In the genomic region with DNA sequence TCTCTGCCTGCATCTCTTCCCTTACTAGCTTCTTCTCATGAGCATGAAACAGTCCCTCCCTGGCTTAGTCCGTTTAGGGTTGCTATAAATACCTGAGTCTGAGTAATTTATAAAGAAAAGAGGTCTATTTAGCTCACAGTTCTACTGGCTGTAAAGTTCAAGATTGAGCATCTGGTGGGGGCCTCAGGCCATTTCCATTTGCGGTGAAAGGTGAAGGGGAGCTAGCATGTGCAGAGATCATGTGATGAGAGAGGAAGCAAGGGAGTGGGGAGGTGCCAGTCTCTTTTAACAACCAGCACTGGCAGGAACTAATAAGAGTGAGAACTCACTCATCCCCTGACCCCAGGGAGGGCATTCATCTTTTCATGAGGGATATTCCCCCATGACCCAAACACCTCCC, we compare ENCODE assay signal across 13 cellular contexts. TPM values are rescaled to one million over a fixed set of nuclear protein-coding genes. Genes with fewer than 3 reads are reported as not detected.
DNase-seq lines count a peak whose midpoint lies in the region; ATAC-seq and TF ChIP-seq lines count a peak whose summit lies in the region.
"Had no signal": no experiment of that assay in that cellular context is flagged by ENCODE, and none has a peak within 500 bp of the region (broad histone marks: within the 10 kb centered on the region; RNA-seq: fewer than 3 reads in every experiment).

No MANE protein-coding gene starts in this region.

- POLR2A ChIA-PET in activated B cell treated with CpG ODN at 0.5 μM for 24 hours (lab: Charles Lee) = interaction anchor here (0.7 to 1.3 kb wide), 3 partner anchors 23 to 27 kb away, joined by 3 to 4 read pairs (median 4); a partner anchor contains a TSS
- POLR2A ChIA-PET in naive thymus-derived CD4-positive, alpha-beta T cell (lab: Charles Lee) = interaction anchor here (0.6 kb wide), 1 partner anchor 30 kb away, joined by 3 read pairs; no protein-coding TSS in a partner anchor

- CTCF ChIA-PET in activated B cell treated with CpG ODN at 0.5 μM for 24 hours (lab: Charles Lee) = interaction anchor here (1.0 kb wide), 1 partner anchor 123 kb away, joined by 3 read pairs; no protein-coding TSS in a partner anchor
- CTCF ChIA-PET in naive thymus-derived CD4-positive, alpha-beta T cell (lab: Charles Lee) = interaction anchor here (0.7 to 1.4 kb wide), 2 partner anchors 15 to 28 kb away, joined by 3 to 5 read pairs; no protein-coding TSS in a partner anchor

- H3K4me1 Mint-ChIP-seq in activated B cell treated with CpG ODN at 0.5 μM for 24 hours = peaks cover 31% of the 10 kb centered on the region
- H3K4me1 Mint-ChIP-seq in naive thymus-derived CD4-positive, alpha-beta T cell = peaks cover 17 to 62% (median 46%) of the 10 kb centered on the region in 7 donors
- peaks cover 25% of the 10 kb centered on the region for H3K4me1 Mint-ChIP-seq in activated T-cell treated with anti-CD3 and anti-CD28 coated beads, Interleukin-2, amount 50 U/mL, for 4 hours (ENCODE audit: low read depth)
- peaks cover 13 to 27% of the 10 kb centered on the region in 2 donors for H3K4me1 Mint-ChIP-seq in effector memory CD8-positive, alpha-beta T cell (ENCODE audit: low read depth in 2 of 2)

- TF ChIP-seq CTCF in activated B cell treated with CpG ODN at 0.5 μM for 24 hours (IDR thresholded peaks at IDR 0.05) = no peak

- H3K4me3 ChIP-seq in naive thymus-derived CD4-positive, alpha-beta T cell (ENCODE audit: low read length) = no peak overlapping the region
- H3K4me3 ChIP-seq: testis had no signal

- no peaks in the 10 kb centered on the region for H3K27me3 ChIP-seq in naive thymus-derived CD4-positive, alpha-beta T cell (ENCODE audit: control insufficient read depth in 2 of 2, insufficient read depth in 2 of 2, low read length in 2 of 2)
- H3K27me3 ChIP-seq: testis had no signal

- H3K9me3 Mint-ChIP-seq in activated B cell treated with CpG ODN at 0.5 μM for 24 hours = no peaks in the 10 kb centered on the region
- no peaks in the 10 kb centered on the region for H3K9me3 Mint-ChIP-seq in naive thymus-derived CD4-positive, alpha-beta T cell
- H3K9me3 Mint-ChIP-seq in activated T-cell treated with anti-CD3 and anti-CD28 coated beads, Interleukin-2, amount 50 U/mL, for 4 hours = no peaks in the 10 kb centered on the region
- H3K9me3 Mint-ChIP-seq in effector memory CD8-positive, alpha-beta T cell = no peaks in the 10 kb centered on the region
- H3K9me3 Mint-ChIP-seq: neural crest cell had no signal

- peak overlapping the region; percentile 32 for H3K27ac Mint-ChIP-seq in activated B cell treated with CpG ODN at 0.5 μM for 24 hours
- peak overlapping the region in 1 of 9 donors; percentile 13 for H3K27ac Mint-ChIP-seq in naive thymus-derived CD4-positive, alpha-beta T cell
- peak overlapping the region in 1 of 2 donors; percentile 4 for H3K27ac Mint-ChIP-seq in effector memory CD8-positive, alpha-beta T cell

- peaks cover 34% of the 10 kb centered on the region for H3K36me3 Mint-ChIP-seq in activated B cell treated with CpG ODN at 0.5 μM for 24 hours (ENCODE audit: low read depth)
- peaks cover 15 to 38% (median 25%) of the 10 kb centered on the region in 5 donors for H3K36me3 Mint-ChIP-seq in naive thymus-derived CD4-positive, alpha-beta T cell
- peaks cover 31% of the 10 kb centered on the region for H3K36me3 Mint-ChIP-seq in activated T-cell treated with anti-CD3 and anti-CD28 coated beads, Interleukin-2, amount 50 U/mL, for 4 hours (ENCODE audit: insufficient read depth)
- H3K36me3 Mint-ChIP-seq in effector memory CD8-positive, alpha-beta T cell (ENCODE audit: insufficient read depth) = peaks cover 7% of the 10 kb centered on the region

- no peaks in the 10 kb centered on the region for H3K9me3 ChIP-seq in naive thymus-derived CD4-positive, alpha-beta T cell (ENCODE audit: control insufficient read depth in 2 of 3, low read length in 3 of 3)
- H3K9me3 ChIP-seq: testis had no signal

- no peaks in the 10 kb centered on the region for H3K27me3 Mint-ChIP-seq in activated B cell treated with CpG ODN at 0.5 μM for 24 hours
- H3K27me3 Mint-ChIP-seq in naive thymus-derived CD4-positive, alpha-beta T cell = no peaks in the 10 kb centered on the region
- H3K27me3 Mint-ChIP-seq in activated T-cell treated with anti-CD3 and anti-CD28 coated beads, Interleukin-2, amount 50 U/mL, for 4 hours (ENCODE audit: low read depth) = no peaks in the 10 kb centered on the region
- H3K27me3 Mint-ChIP-seq in effector memory CD8-positive, alpha-beta T cell = no peaks in the 10 kb centered on the region

- no peaks in the 10 kb centered on the region for H3K4me1 ChIP-seq in naive thymus-derived CD4-positive, alpha-beta T cell (ENCODE audit: control insufficient read depth in 2 of 2, insufficient read depth in 2 of 2, low read length in 2 of 2)
- H3K4me1 ChIP-seq: testis had no signal

- peaks cover 0 to 17% (median 0%) of the 10 kb centered on the region in 3 experiments for H3K36me3 ChIP-seq in naive thymus-derived CD4-positive, alpha-beta T cell (ENCODE audit: control insufficient read depth in 2 of 3, insufficient read depth in 3 of 3, low read length in 3 of 3)

- ATAC-seq in GM18861 (IDR thresholded peaks at IDR 0.05; ENCODE audit: unreplicated experiment) (peak; percentile 75), GM21447 (IDR thresholded peaks at IDR 0.05; ENCODE audit: unreplicated experiment) (peak; percentile 62), HG03064 (IDR thresholded peaks at IDR 0.05; ENCODE audit: low read depth, unreplicated experiment) (peak; percentile 56), activated B cell treated with CpG ODN at 0.5 μM for 24 hours (ENCODE audit: low read depth) (peak; percentile 31)
- no peak for ATAC-seq in naive thymus-derived CD4-positive, alpha-beta T cell
- ATAC-seq in activated T-cell treated with anti-CD3 and anti-CD28 coated beads, Interleukin-2, amount 50 U/mL, for 4 hours = no peak
- ATAC-seq in effector memory CD8-positive, alpha-beta T cell (replicated peaks) = no peak

- intact Hi-C loops in activated B cell treated with CpG ODN at 0.5 μM for 24 hours (cut with micrococcal nuclease) = loop anchor here (5.0 kb wide), 1 partner anchor 35 kb away; no protein-coding TSS in a partner anchor
- intact Hi-C loops in naive thymus-derived CD4-positive, alpha-beta T cell (cut with micrococcal nuclease) = no loop called here

- no peak overlapping the region for H3K4me3 Mint-ChIP-seq in activated B cell treated with CpG ODN at 0.5 μM for 24 hours
- no peak overlapping the region for H3K4me3 Mint-ChIP-seq in naive thymus-derived CD4-positive, alpha-beta T cell
- no peak overlapping the region for H3K4me3 Mint-ChIP-seq in activated T-cell treated with anti-CD3 and anti-CD28 coated beads, Interleukin-2, amount 50 U/mL, for 4 hours
- no peak overlapping the region for H3K4me3 Mint-ChIP-seq in effector memory CD8-positive, alpha-beta T cell
- H3K4me3 Mint-ChIP-seq: neural crest cell had no signal

- no peak overlapping the region for H3K27ac ChIP-seq in naive thymus-derived CD4-positive, alpha-beta T cell (ENCODE audit: low read depth, low read length)
- H3K27ac ChIP-seq: testis had no signal

- DNase-seq in activated B cell treated with CpG ODN at 0.5 μM for 24 hours (no peak), midbrain (lab: John Stamatoyannopoulos, UW) (no peak)
- DNase-seq in naive thymus-derived CD4-positive, alpha-beta T cell = no peak
- DNase-seq in activated T-cell treated with anti-CD3 and anti-CD28 coated beads, Interleukin-2, amount 50 U/mL, for 4 hours = no peak
- no peak for DNase-seq in effector memory CD8-positive, alpha-beta T cell
- DNase-seq: amygdala, NCI-H2107, SHP77, testis had no signal

RNA-seq across cellular contexts. Expression of a gene that starts 26.8 kb away (rescaled TPM):
- 71.1 and 90.2 TPM in 2 replicates for total RNA-seq in activated B cell treated with CpG ODN at 0.5 μM for 24 hours
- total RNA-seq in naive thymus-derived CD4-positive, alpha-beta T cell = 10 to 100 TPM; 42.9 to 70.8 (median 62.1) TPM
- polyA plus RNA-seq in naive thymus-derived CD4-positive, alpha-beta T cell = 10 to 100 TPM; 21.2 to 21.5 TPM
- total RNA-seq in activated T-cell treated with anti-CD3 and anti-CD28 coated beads, Interleukin-2, amount 50 U/mL, for 4 hours = 10 to 100 TPM; 37.9 to 40.0 (median 38.7) TPM

Comparison
In these comparisons a context has a peak if more than half of its experiments do, and no peak if none do; other contexts are left out.
1. ATAC-seq: peak in GM18861 (single experiment), GM21447 (single experiment), HG03064 (single experiment) and activated B cell treated with CpG ODN at 0.5 μM for 24 hours (single experiment); none in naive thymus-derived CD4-positive, alpha-beta T cell (single experiment), activated T-cell treated with anti-CD3 and anti-CD28 coated beads, Interleukin-2, amount 50 U/mL, for 4 hours (0 of 2) and effector memory CD8-positive, alpha-beta T cell (single experiment).